19 cellular contexts compared by ENCODE assay signal in genomic region chr10:61314273-61314672, GRCh38.
DNase-seq lines count a peak whose midpoint lies in the region; ATAC-seq and TF ChIP-seq lines count a peak whose summit lies in the region.
"Had no signal": no experiment of that assay in that cellular context is flagged by ENCODE, and none has a peak within 500 bp of the region (broad histone marks: within the 10 kb centered on the region; RNA-seq: fewer than 3 reads in every experiment).

No MANE protein-coding gene starts in this region.

- no peak overlapping the region for H3K9ac ChIP-seq in neural cell (ENCODE audit: low read length)
- H3K9ac ChIP-seq in mesendoderm (ENCODE audit: low read length), result no peak overlapping the region
- H3K9ac ChIP-seq: BLaER1 treated with 17β-estradiol and CSF1 and Interleukin-3, amounts not matched to agents 10 nM and 100 nM; GM23248 had no signal

- H3K4me1 Mint-ChIP-seq in activated T-cell treated with anti-CD3 and anti-CD28 coated beads, Interleukin-2, amount 50 U/mL, for 72 hours (ENCODE audit: low read depth), result peaks cover 15% of the 10 kb centered on the region
- peaks cover 16% of the 10 kb centered on the region for H3K4me1 Mint-ChIP-seq in activated T-cell treated with anti-CD3 and anti-CD28 coated beads, Interleukin-2, amount 50 U/mL, for 4 hours (ENCODE audit: low read depth)
- H3K4me1 Mint-ChIP-seq in Calu3 (ENCODE audit: low read depth, unreplicated experiment), result peaks cover 8% of the 10 kb centered on the region

- BruUV-seq in Calu3 (replicated peaks; lab: Mats Ljungman, UMichigan), result no TSS peak

- H2AK5ac ChIP-seq in mesendoderm (ENCODE audit: low read length), result no peak overlapping the region

- peaks cover 0 to 2% of the 10 kb centered on the region in 2 donors for H3K9me3 Mint-ChIP-seq in activated T-cell treated with anti-CD3 and anti-CD28 coated beads, Interleukin-2, amount 50 U/mL, for 72 hours
- no peaks in the 10 kb centered on the region for H3K9me3 Mint-ChIP-seq in activated T-cell treated with anti-CD3 and anti-CD28 coated beads, Interleukin-2, amount 50 U/mL, for 4 hours
- H3K9me3 Mint-ChIP-seq in Calu3 (ENCODE audit: low read depth, unreplicated experiment), result no peaks in the 10 kb centered on the region
- H3K9me3 Mint-ChIP-seq: CD4-positive, alpha-beta T cell; CD8-positive, alpha-beta memory T cell had no signal

- no peak overlapping the region for H3K4me2 ChIP-seq in neural cell (ENCODE audit: low read length)
- no peak overlapping the region for H3K4me2 ChIP-seq in mesendoderm (ENCODE audit: low read length)

- no CpG with 5 or more reads among the region's 1 CpG for WGBS in mesendoderm (ENCODE audit: extremely low coverage, insufficient coverage, low lambda C conversion rate)

- H3K4me3 Mint-ChIP-seq in activated T-cell treated with anti-CD3 and anti-CD28 coated beads, Interleukin-2, amount 50 U/mL, for 72 hours, result no peak overlapping the region
- H3K4me3 Mint-ChIP-seq in activated T-cell treated with anti-CD3 and anti-CD28 coated beads, Interleukin-2, amount 50 U/mL, for 4 hours, result no peak overlapping the region
- no peak overlapping the region for H3K4me3 Mint-ChIP-seq in Calu3 (ENCODE audit: low read depth, unreplicated experiment)
- H3K4me3 Mint-ChIP-seq: CD14-positive monocyte; CD4-positive, alpha-beta T cell had no signal

- H3K9me3 ChIP-seq in KOPT-K1 (ENCODE audit: insufficient read depth, low read length, poor library complexity, severe bottlenecking) (peaks cover 8% of the 10 kb centered on the region), neural cell (ENCODE audit: low read length) (no peaks in the 10 kb centered on the region)
- H3K9me3 ChIP-seq: BE2C had no signal

- H2BK120ac ChIP-seq in mesendoderm (ENCODE audit: low read depth, low read length), result no peak overlapping the region

- TF ChIP-seq RAD21 in neural cell (conservative IDR thresholded peaks at IDR 0.05), result no peak

- no peak overlapping the region for H2BK15ac ChIP-seq in mesendoderm (replicated peaks; ENCODE audit: low read depth)

- H3K23ac ChIP-seq in mesendoderm (ENCODE audit: low read length), result no peak overlapping the region

- H4K20me1 ChIP-seq in neural cell (ENCODE audit: insufficient read depth), result no peaks in the 10 kb centered on the region
- H4K20me1 ChIP-seq: BLaER1 treated with 17β-estradiol and CSF1 and Interleukin-3, amounts not matched to agents 10 nM and 100 nM had no signal

- no peaks in the 10 kb centered on the region for H3F3A ChIP-seq in neural cell (ENCODE audit: insufficient read depth, low read length, poor library complexity, severe bottlenecking)

- H3K27me3 ChIP-seq in neural cell (ENCODE audit: insufficient read depth, low read depth, low read length) (no peaks in the 10 kb centered on the region), mesendoderm (ENCODE audit: insufficient read depth, low read length, poor library complexity) (no peaks in the 10 kb centered on the region)
- H3K27me3 ChIP-seq: BE2C; BLaER1 treated with 17β-estradiol and CSF1 and Interleukin-3, amounts not matched to agents 10 nM and 100 nM had no signal

- H3K36me3 ChIP-seq in KOPT-K1 (ENCODE audit: insufficient read depth, low read length) (no peaks in the 10 kb centered on the region), neural cell (ENCODE audit: insufficient read depth, low read length) (no peaks in the 10 kb centered on the region), mesendoderm (ENCODE audit: control insufficient read depth, insufficient read depth, low read length) (no peaks in the 10 kb centered on the region)
- H3K36me3 ChIP-seq: BE2C; BLaER1 treated with 17β-estradiol and CSF1 and Interleukin-3, amounts not matched to agents 10 nM and 100 nM had no signal

- H2AFZ ChIP-seq in neural cell (ENCODE audit: low read depth, low read length), result no peak overlapping the region

- H3K79me1 ChIP-seq in mesendoderm (ENCODE audit: low read length), result no peaks in the 10 kb centered on the region

- peak overlapping the region; percentile 38 for H3K27ac ChIP-seq in KOPT-K1 (ENCODE audit: low read depth, low read length, poor library complexity, severe bottlenecking)
- H3K27ac ChIP-seq in neural cell (ENCODE audit: low read length), result no peak overlapping the region
- H3K27ac ChIP-seq in mesendoderm (ENCODE audit: low read depth, low read length), result no peak overlapping the region
- H3K27ac ChIP-seq: 22Rv1, GM23248 had no signal

- ATAC-seq in activated T-cell treated with anti-CD3 and anti-CD28 coated beads, Interleukin-2, amount 50 U/mL, for 72 hours (replicated peaks in 1 of 2), result no peak
- no peak for ATAC-seq in activated T-cell treated with anti-CD3 and anti-CD28 coated beads, Interleukin-2, amount 50 U/mL, for 4 hours

- H3K4me3 ChIP-seq in neural cell (ENCODE audit: low read length) (no peak overlapping the region), mesendoderm (ENCODE audit: low read length) (no peak overlapping the region)
- H3K4me3 ChIP-seq: BLaER1 treated with 17β-estradiol and CSF1 and Interleukin-3, amounts not matched to agents 10 nM and 100 nM; GM23248 had no signal

- no peak overlapping the region for H3K18ac ChIP-seq in mesendoderm (ENCODE audit: low read length)

- peak; percentile 94 for TF ChIP-seq EP300 in neural cell (conservative IDR thresholded peaks at IDR 0.05; ENCODE audit: poor library complexity, severe bottlenecking)

- intact Hi-C loops in Calu3 (cut with micrococcal nuclease; ENCODE audit: unreplicated experiment), result no loop called here

- H3K4ac ChIP-seq in mesendoderm (ENCODE audit: low read depth, low read length), result no peak overlapping the region

- no peaks in the 10 kb centered on the region for H3K36me3 Mint-ChIP-seq in activated T-cell treated with anti-CD3 and anti-CD28 coated beads, Interleukin-2, amount 50 U/mL, for 72 hours (ENCODE audit: insufficient read depth in 2 of 2)
- H3K36me3 Mint-ChIP-seq in activated T-cell treated with anti-CD3 and anti-CD28 coated beads, Interleukin-2, amount 50 U/mL, for 4 hours (ENCODE audit: insufficient read depth), result no peaks in the 10 kb centered on the region
- H3K36me3 Mint-ChIP-seq in Calu3 (ENCODE audit: insufficient read depth, unreplicated experiment), result no peaks in the 10 kb centered on the region
- H3K36me3 Mint-ChIP-seq: CD14-positive monocyte; CD8-positive, alpha-beta memory T cell had no signal

- no peak overlapping the region for H4K8ac ChIP-seq in mesendoderm (ENCODE audit: low read depth, low read length)

- no peaks in the 10 kb centered on the region for H3K9me2 ChIP-seq in neural cell (ENCODE audit: insufficient read depth, low read length)

- no peaks in the 10 kb centered on the region for H3K4me1 ChIP-seq in mesendoderm (ENCODE audit: control insufficient read depth, low read depth, low read length)
- H3K4me1 ChIP-seq: BE2C had no signal

- DNase-seq in activated T-cell treated with anti-CD3 and anti-CD28 coated beads, Interleukin-2, amount 50 U/mL, for 72 hours, result no peak
- DNase-seq in activated T-cell treated with anti-CD3 and anti-CD28 coated beads, Interleukin-2, amount 50 U/mL, for 4 hours, result no peak
- DNase-seq in mesendoderm (no peak), Calu3 (no peak)
- DNase-seq: ACHN; AML-193; BE2C; CD4-positive, alpha-beta T cell; CD8-positive, alpha-beta memory T cell; DMS53; DMS79 treated with DMSO at 0.1 percent for 48 hours; H7; HCEC 1CT had no signal

- CTCF ChIA-PET in Calu3 (lab: Charles Lee), result no interaction called here

- no peak overlapping the region for H3K56ac ChIP-seq in mesendoderm (ENCODE audit: low read length)

- no peaks in the 10 kb centered on the region for H3K27me3 Mint-ChIP-seq in activated T-cell treated with anti-CD3 and anti-CD28 coated beads, Interleukin-2, amount 50 U/mL, for 72 hours (ENCODE audit: low read depth)
- H3K27me3 Mint-ChIP-seq in activated T-cell treated with anti-CD3 and anti-CD28 coated beads, Interleukin-2, amount 50 U/mL, for 4 hours (ENCODE audit: low read depth), result no peaks in the 10 kb centered on the region
- H3K27me3 Mint-ChIP-seq in Calu3 (ENCODE audit: unreplicated experiment), result no peaks in the 10 kb centered on the region
- H3K27me3 Mint-ChIP-seq: CD4-positive, alpha-beta T cell had no signal

- TF ChIP-seq CTCF in neural cell (IDR thresholded peaks at IDR 0.05; ENCODE audit: poor library complexity, severe bottlenecking) (no peak), Calu3 (IDR thresholded peaks at IDR 0.05; ENCODE audit: unreplicated experiment) (no peak)

- no peak overlapping the region for H2BK5ac ChIP-seq in mesendoderm (ENCODE audit: low read length)

- no peak overlapping the region for H4K5ac ChIP-seq in mesendoderm (ENCODE audit: low read length)

- peak overlapping the region; percentile 51 for H3K27ac Mint-ChIP-seq in activated T-cell treated with anti-CD3 and anti-CD28 coated beads, Interleukin-2, amount 50 U/mL, for 72 hours
- H3K27ac Mint-ChIP-seq in Calu3 (ENCODE audit: unreplicated experiment), result no peak overlapping the region
- H3K27ac Mint-ChIP-seq: CD14-positive monocyte; CD4-positive, alpha-beta T cell had no signal

- H3K79me2 ChIP-seq in neural cell (replicated peaks; ENCODE audit: insufficient read depth, low read length), result no peaks in the 10 kb centered on the region
- H3K79me2 ChIP-seq in mesendoderm (ENCODE audit: control insufficient read depth, insufficient read depth, low read length), result no peaks in the 10 kb centered on the region

TF ChIP-seq in neural cell, 6 proteins besides CTCF, POLR2A, EP300 and RAD21 (continues in another document):
- no peak for TF ChIP-seq SMC3 (conservative IDR thresholded peaks at IDR 0.05; ENCODE audit: poor library complexity)
- TF ChIP-seq EZH2 (IDR thresholded peaks at IDR 0.05; ENCODE audit: borderline replicate concordance, insufficient read depth, low read length, poor library complexity, severe bottlenecking), result no peak
- TF ChIP-seq POLR2AphosphoS5 (IDR thresholded peaks at IDR 0.05), result peak; percentile 70
